In genomic region chr14:36204674-36205073, GRCh38 we compare ENCODE assay signal across 2 cellular contexts.
TF ChIP-seq lines count a peak whose summit lies in the region.

No MANE protein-coding gene starts in this region.

TF ChIP-seq in HepG2, 621 proteins besides CTCF, POLR2A, EP300 and RAD21:
- TF ChIP-seq AHR (CRISPR knock-in tag; IDR thresholded peaks at IDR 0.05) = no peak
- no peak for TF ChIP-seq GABPA (IDR thresholded peaks at IDR 0.05; ENCODE audit: low read depth, low read length)
- TF ChIP-seq GABPA (CRISPR knock-in tag; IDR thresholded peaks at IDR 0.05; ENCODE audit: low read depth) = no peak
- no peak for TF ChIP-seq SRY (CRISPR knock-in tag; IDR thresholded peaks at IDR 0.05)
- no peak for TF ChIP-seq ZSCAN31 (CRISPR knock-in tag; IDR thresholded peaks at IDR 0.05; ENCODE audit: low read depth)
- TF ChIP-seq ZNF292 (CRISPR knock-in tag; IDR thresholded peaks at IDR 0.05; ENCODE audit: borderline replicate concordance, low read depth) = no peak
- no peak for TF ChIP-seq ZNF160 (CRISPR knock-in tag; IDR thresholded peaks at IDR 0.05)
TF ChIP-seq in HepG2: peak in this region for 0.

TF ChIP-seq in H1, 55 proteins besides CTCF, POLR2A, EP300 and RAD21:
- TF ChIP-seq BRCA1 (IDR thresholded peaks at IDR 0.05; ENCODE audit: low read depth, low read length) (no peak), TBP (IDR thresholded peaks at IDR 0.05; ENCODE audit: low read depth, low read length) (no peak), SP1 (IDR thresholded peaks at IDR 0.05; ENCODE audit: low read depth, low read length) (no peak), SIN3A (conservative IDR thresholded peaks at IDR 0.05 in 1 of 2, IDR thresholded peaks at IDR 0.05 in 1 of 2; ENCODE audit: low read depth in 1 of 2, low read length in 2 of 2) (no peak), CTBP2 (IDR thresholded peaks at IDR 0.05; ENCODE audit: borderline replicate concordance, insufficient read depth, insufficient read length, low read length) (no peak), CBX8 (IDR thresholded peaks at IDR 0.05; ENCODE audit: borderline replicate concordance, low read depth, low read length) (no peak), ATF3 (IDR thresholded peaks at IDR 0.05; ENCODE audit: insufficient read depth, low read depth, low read length) (no peak), NANOG (IDR thresholded peaks at IDR 0.05; ENCODE audit: insufficient read depth, low read depth, low read length, poor library complexity, severe bottlenecking) (no peak), SP2 (IDR thresholded peaks at IDR 0.05; ENCODE audit: low read length) (no peak), NRF1 (IDR thresholded peaks at IDR 0.05; ENCODE audit: low read depth, low read length) (no peak), TEAD4 (IDR thresholded peaks at IDR 0.05; ENCODE audit: low read depth, low read length) (no peak), PHF8 (conservative IDR thresholded peaks at IDR 0.05; ENCODE audit: low read depth, low read length) (no peak), E2F6 (IDR thresholded peaks at IDR 0.05) (no peak), RBBP5 (IDR thresholded peaks at IDR 0.05; ENCODE audit: borderline replicate concordance, low read depth, low read length) (no peak), YY1 (IDR thresholded peaks at IDR 0.05; ENCODE audit: low read depth, low read length) (no peak), SP4 (IDR thresholded peaks at IDR 0.05; ENCODE audit: low read length) (no peak), MAFK (IDR thresholded peaks at IDR 0.05; ENCODE audit: low read depth, low read length) (no peak), RFX5 (IDR thresholded peaks at IDR 0.05; ENCODE audit: borderline replicate concordance, low read depth, low read length) (no peak), TAF1 (IDR thresholded peaks at IDR 0.05; ENCODE audit: low read depth, low read length) (no peak), CHD2 (IDR thresholded peaks at IDR 0.05; ENCODE audit: low read length) (no peak)
